Comparison of ENCODE assay signal across 8 cellular contexts in genomic region chr19:14118165-14119051, GRCh38. TPM values are rescaled to one million over a fixed set of nuclear protein-coding genes. Genes with fewer than 3 reads are reported as not detected.
DNase-seq lines count a peak whose midpoint lies in the region; ATAC-seq and TF ChIP-seq lines count a peak whose summit lies in the region.

No MANE protein-coding gene starts in this region.

- H3K27me3 ChIP-seq in KMS-11 (ENCODE audit: insufficient read depth, low read depth) (no peaks in the 10 kb centered on the region), skeletal muscle satellite cell (ENCODE audit: control insufficient read depth, insufficient read depth, low read length) (no peaks in the 10 kb centered on the region)

- H3K4me1 Mint-ChIP-seq in T-helper 1 cell treated with Interleukin-12 subunit alpha and Interleukin-12 subunit beta and Interleukin-4 antibody, amounts not matched to agents 30 μg/mL and 1 μg/mL, for 36 hours (ENCODE audit: low read depth), result peaks cover 28% of the 10 kb centered on the region

- DNase-seq in AML-193 (lab: John Stamatoyannopoulos, UW) (peak; percentile 95), caudate nucleus (lab: John Stamatoyannopoulos, UW) (peak in 55 of 61 donors; percentile 9 to 85 (median 72)), islet precursor cell (peak; percentile 55)

- TF ChIP-seq POLR2A in GM19193 (IDR thresholded peaks at IDR 0.05; ENCODE audit: extremely low read depth, insufficient read depth, insufficient read length), result peak; percentile 4

- H3K9me3 Mint-ChIP-seq in T-helper 1 cell treated with Interleukin-12 subunit alpha and Interleukin-12 subunit beta and Interleukin-4 antibody, amounts not matched to agents 30 μg/mL and 1 μg/mL, for 36 hours, result no peaks in the 10 kb centered on the region

- H2AFZ ChIP-seq in KMS-11 (ENCODE audit: low read depth), result peak overlapping the region; percentile 34; the same call in 1 of the 2 replicates

- H3K4me2 ChIP-seq in KMS-11 (peak overlapping the region; percentile 82), skeletal muscle satellite cell (ENCODE audit: low read length) (peak overlapping the region; percentile 79)

- H3K9ac ChIP-seq in KMS-11, result no peak overlapping the region
- H3K9ac ChIP-seq in skeletal muscle satellite cell (ENCODE audit: low read depth, low read length), result peak overlapping the region; percentile 77

- no peak for ATAC-seq in HG03095 (IDR thresholded peaks at IDR 0.05; ENCODE audit: unreplicated experiment)

- H3K4me3 Mint-ChIP-seq in T-helper 1 cell treated with Interleukin-12 subunit alpha and Interleukin-12 subunit beta and Interleukin-4 antibody, amounts not matched to agents 30 μg/mL and 1 μg/mL, for 36 hours, result peak overlapping the region; percentile 89

- H3K4me3 ChIP-seq in KMS-11 (IDR thresholded peaks at IDR 0.05; ENCODE audit: insufficient read depth, low read depth, low read length) (no peak overlapping the region), skeletal muscle satellite cell (ENCODE audit: low read length) (peak overlapping the region; percentile 58)

- H4K20me1 ChIP-seq in KMS-11 (ENCODE audit: insufficient read depth), result no peaks in the 10 kb centered on the region

- peaks cover 4% of the 10 kb centered on the region for H3K36me3 Mint-ChIP-seq in T-helper 1 cell treated with Interleukin-12 subunit alpha and Interleukin-12 subunit beta and Interleukin-4 antibody, amounts not matched to agents 30 μg/mL and 1 μg/mL, for 36 hours (ENCODE audit: low read depth)

- H3K4me1 ChIP-seq in KMS-11 (ENCODE audit: low read depth, poor library complexity, severe bottlenecking) (peaks cover 10% of the 10 kb centered on the region), skeletal muscle satellite cell (ENCODE audit: control insufficient read depth, insufficient read depth, low read length) (peaks cover 36% of the 10 kb centered on the region)

- H3K27ac ChIP-seq in KMS-11 (no peak overlapping the region), caudate nucleus (ENCODE audit: low read depth, low read length) (peak overlapping the region; percentile 99)

- no peaks in the 10 kb centered on the region for H3K27me3 Mint-ChIP-seq in T-helper 1 cell treated with Interleukin-12 subunit alpha and Interleukin-12 subunit beta and Interleukin-4 antibody, amounts not matched to agents 30 μg/mL and 1 μg/mL, for 36 hours (ENCODE audit: low read depth)

- H3K27ac Mint-ChIP-seq in T-helper 1 cell treated with Interleukin-12 subunit alpha and Interleukin-12 subunit beta and Interleukin-4 antibody, amounts not matched to agents 30 μg/mL and 1 μg/mL, for 36 hours, result peak overlapping the region; percentile 92

- no peaks in the 10 kb centered on the region for H3K36me3 ChIP-seq in KMS-11 (ENCODE audit: insufficient read depth)
- no peaks in the 10 kb centered on the region for H3K36me3 ChIP-seq in skeletal muscle satellite cell (ENCODE audit: insufficient read depth, low read length)

- H3K79me2 ChIP-seq in KMS-11 (ENCODE audit: insufficient read depth, low read depth), result no peaks in the 10 kb centered on the region; the same call in 1 of the 2 replicates

- H3K9me3 ChIP-seq in skeletal muscle satellite cell (replicated peaks; ENCODE audit: low read length), result no peaks in the 10 kb centered on the region

- TF ChIP-seq CTCF in KMS-11 (conservative IDR thresholded peaks at IDR 0.05; ENCODE audit: low read depth, low read length), result no peak

RNA-seq across cellular contexts. Expression of gene PRKACA, which starts 0.8 kb away (rescaled TPM):
- 48.4 and 75.8 TPM in 2 replicates for total RNA-seq in skeletal muscle satellite cell (2012; rRNA removed)

RNA-seq across cellular contexts. Expression of gene ASF1B, which starts 18.0 kb away (rescaled TPM):
- total RNA-seq in skeletal muscle satellite cell (2012; rRNA removed), result 9.1 and 17.3 TPM in 2 replicates

RNA-seq across cellular contexts. Expression of gene SAMD1, which starts 27.9 kb away (rescaled TPM):
- total RNA-seq in skeletal muscle satellite cell (2012; rRNA removed), result 33.9 and 34.2 TPM in 2 replicates

RNA-seq across cellular contexts. Expression of gene C19orf67, which starts 32.8 kb away (rescaled TPM):
- total RNA-seq in skeletal muscle satellite cell (2012; rRNA removed), result 0.51 TPM in 1 of 2 replicates, not detected in the other

RNA-seq across cellular contexts. Expression of gene MISP3, which starts 45.8 kb away (rescaled TPM):
- total RNA-seq in skeletal muscle satellite cell (2012; rRNA removed), result not detected in 2 replicates
